Comparison of ENCODE assay signal across 19 cellular contexts in genomic region chr13:110263906-110264305, GRCh38. TPM values are rescaled to one million over a fixed set of nuclear protein-coding genes. Genes with fewer than 3 reads are reported as not detected.
DNase-seq lines count a peak whose midpoint lies in the region; ATAC-seq and TF ChIP-seq lines count a peak whose summit lies in the region.
"Had no signal": no experiment of that assay in that cellular context is flagged by ENCODE, and none has a peak within 500 bp of the region (broad histone marks: within the 10 kb centered on the region; RNA-seq: fewer than 3 reads in every experiment).

No MANE protein-coding gene starts in this region.

- no peaks in the 10 kb centered on the region for H3K36me3 Mint-ChIP-seq in activated CD8-positive, alpha-beta memory T cell treated with anti-CD3 and anti-CD28 coated beads, Interleukin-2, amount 10 ng/mL, durations not matched to agents 7 days and 5 days
- H3K36me3 Mint-ChIP-seq: CD4-positive, CD25-positive, alpha-beta regulatory T cell had no signal

- H3K9me3 ChIP-seq in vagina: no peaks in the 10 kb centered on the region

- no peaks in the 10 kb centered on the region for H3K4me1 Mint-ChIP-seq in activated CD8-positive, alpha-beta memory T cell treated with anti-CD3 and anti-CD28 coated beads, Interleukin-2, amount 10 ng/mL, durations not matched to agents 7 days and 5 days
- H3K4me1 Mint-ChIP-seq: CD4-positive, CD25-positive, alpha-beta regulatory T cell; central memory CD8-positive, alpha-beta T cell; naive thymus-derived CD4-positive, alpha-beta T cell had no signal

- ATAC-seq in activated CD8-positive, alpha-beta memory T cell treated with anti-CD3 and anti-CD28 coated beads, Interleukin-2, amount 10 ng/mL, durations not matched to agents 7 days and 5 days: no peak
- ATAC-seq: activated CD4-positive, CD25-positive, alpha-beta regulatory T cell treated with anti-CD3 and anti-CD28 coated beads, Interleukin-2, amount 50 U/mL, for 24 hours; K562; naive thymus-derived CD4-positive, alpha-beta T cell had no signal

- no peaks in the 10 kb centered on the region for H3K9me3 Mint-ChIP-seq in activated CD8-positive, alpha-beta memory T cell treated with anti-CD3 and anti-CD28 coated beads, Interleukin-2, amount 10 ng/mL, durations not matched to agents 7 days and 5 days (ENCODE audit: low read depth)
- H3K9me3 Mint-ChIP-seq: central memory CD8-positive, alpha-beta T cell had no signal

- TF ChIP-seq POLR2A in vagina (IDR thresholded peaks at IDR 0.05): no peak

- CTCF ChIA-PET in activated CD8-positive, alpha-beta memory T cell treated with anti-CD3 and anti-CD28 coated beads, Interleukin-2, amount 10 ng/mL, durations not matched to agents 7 days and 5 days (lab: Charles Lee): interaction anchor here (0.7 kb wide), 1 partner anchor 1482 kb away, joined by 3 read pairs; no protein-coding TSS in a partner anchor

- peaks cover 6% of the 10 kb centered on the region for H3K27me3 Mint-ChIP-seq in activated CD8-positive, alpha-beta memory T cell treated with anti-CD3 and anti-CD28 coated beads, Interleukin-2, amount 10 ng/mL, durations not matched to agents 7 days and 5 days
- H3K27me3 Mint-ChIP-seq: CD4-positive, CD25-positive, alpha-beta regulatory T cell had no signal

- intact Hi-C loops in vagina (cut with DNase I): no loop called here

- H3K36me3 ChIP-seq in vagina: no peaks in the 10 kb centered on the region

- H3K27me3 ChIP-seq in vagina: no peaks in the 10 kb centered on the region

- TF ChIP-seq CTCF in vagina (IDR thresholded peaks at IDR 0.05) (no peak), foreskin fibroblast (IDR thresholded peaks at IDR 0.05; ENCODE audit: low read depth, low read length) (no peak)

- H3K4me1 ChIP-seq in vagina: peaks cover 63% of the 10 kb centered on the region

- no peak overlapping the region for H3K27ac Mint-ChIP-seq in activated CD8-positive, alpha-beta memory T cell treated with anti-CD3 and anti-CD28 coated beads, Interleukin-2, amount 10 ng/mL, durations not matched to agents 7 days and 5 days
- H3K27ac Mint-ChIP-seq: CD4-positive, CD25-positive, alpha-beta regulatory T cell; naive thymus-derived CD4-positive, alpha-beta T cell had no signal

- peak; percentile 5 for DNase-seq in activated CD8-positive, alpha-beta memory T cell treated with anti-CD3 and anti-CD28 coated beads, Interleukin-2, amount 10 ng/mL, durations not matched to agents 7 days and 5 days
- no peak for DNase-seq in activated CD8-positive, alpha-beta memory T cell treated with anti-CD3 and anti-CD28 coated beads, Interleukin-2, amount 50 U/mL, for 48 hours
- DNase-seq in islet precursor cell: peak; percentile 64
- peak; percentile 55 for DNase-seq in renal cortical epithelial cell (ENCODE audit: low read depth)
- peak in 1 of 2 donors; percentile 80 for DNase-seq in vagina (ENCODE audit: extremely low spot score in 2 of 2)
- no peak for DNase-seq in NAMALWA (ENCODE audit: low spot score)
- DNase-seq in foreskin fibroblast: no peak
- no peak for DNase-seq in NCI-H2196 (lab: John Stamatoyannopoulos, UW; ENCODE audit: unreplicated experiment)
- DNase-seq: activated T-cell treated with anti-CD3 and anti-CD28 coated beads, Interleukin-2, amount 50 U/mL, for 1 hour; CD4-positive, CD25-positive, alpha-beta regulatory T cell; head of caudate nucleus; naive thymus-derived CD4-positive, alpha-beta T cell; NCI-H2227 treated with DMSO at 0.1 percent for 48 hours; SHP77; stimulated activated CD4-positive, alpha-beta T cell treated with anti-CD3 and anti-CD28 coated beads, Interleukin-4, amount 100 ng/mL, for 1 hour; T-helper 2 cell had no signal

- no peak overlapping the region for H3K4me3 Mint-ChIP-seq in activated CD8-positive, alpha-beta memory T cell treated with anti-CD3 and anti-CD28 coated beads, Interleukin-2, amount 10 ng/mL, durations not matched to agents 7 days and 5 days
- H3K4me3 Mint-ChIP-seq: CD4-positive, CD25-positive, alpha-beta regulatory T cell; central memory CD8-positive, alpha-beta T cell; naive thymus-derived CD4-positive, alpha-beta T cell had no signal

- peak overlapping the region; percentile 48 for H3K27ac ChIP-seq in vagina

- H3K4me3 ChIP-seq in vagina: no peak overlapping the region
- no peak overlapping the region for H3K4me3 ChIP-seq in foreskin fibroblast (ENCODE audit: low read depth in 1 of 2, low read length in 2 of 2)
- H3K4me3 ChIP-seq: K562 had no signal

RNA-seq across cellular contexts. Expression of gene COL4A1, which starts 43.1 kb away (rescaled TPM):
- not detected for total RNA-seq in activated CD8-positive, alpha-beta memory T cell treated with anti-CD3 and anti-CD28 coated beads, Interleukin-2, amount 10 ng/mL, durations not matched to agents 7 days and 5 days
- total RNA-seq in renal cortical epithelial cell: 1,634 and 1,793 TPM in 2 replicates
- 178 TPM for total RNA-seq in vagina
- total RNA-seq: CD4-positive, CD25-positive, alpha-beta regulatory T cell had no signal

RNA-seq across cellular contexts. Expression of gene COL4A2, which starts 43.2 kb away (rescaled TPM):
- total RNA-seq in activated CD8-positive, alpha-beta memory T cell treated with anti-CD3 and anti-CD28 coated beads, Interleukin-2, amount 10 ng/mL, durations not matched to agents 7 days and 5 days: not detected
- total RNA-seq in renal cortical epithelial cell (1,026 and 1,465 TPM in 2 replicates), vagina (180 TPM)
- total RNA-seq: CD4-positive, CD25-positive, alpha-beta regulatory T cell had no signal

Comparison
In these comparisons a context has a peak if more than half of its experiments do, and no peak if none do; other contexts are left out.
1. DNase-seq: peak in activated CD8-positive, alpha-beta memory T cell treated with anti-CD3 and anti-CD28 coated beads, Interleukin-2, amount 10 ng/mL, durations not matched to agents 7 days and 5 days (single experiment), islet precursor cell (single experiment) and renal cortical epithelial cell (single experiment); none in activated CD8-positive, alpha-beta memory T cell treated with anti-CD3 and anti-CD28 coated beads, Interleukin-2, amount 50 U/mL, for 48 hours (single experiment), NAMALWA (single experiment), foreskin fibroblast (0 of 2) and NCI-H2196 (single experiment).
2. RNA of gene COL4A1, which starts 43.1 kb away (total RNA-seq): 1,634 to 1,793 TPM in renal cortical epithelial cell and 178 TPM in vagina (single experiment); not detected in activated CD8-positive, alpha-beta memory T cell treated with anti-CD3 and anti-CD28 coated beads, Interleukin-2, amount 10 ng/mL, durations not matched to agents 7 days and 5 days; every median in the first group is over 100 times any median in the second.
3. RNA of gene COL4A2, which starts 43.2 kb away (total RNA-seq): 1,026 to 1,465 TPM in renal cortical epithelial cell and 180 TPM in vagina (single experiment); not detected in activated CD8-positive, alpha-beta memory T cell treated with anti-CD3 and anti-CD28 coated beads, Interleukin-2, amount 10 ng/mL, durations not matched to agents 7 days and 5 days; every median in the first group is over 100 times any median in the second.